11 cellular contexts compared by ENCODE assay signal in genomic region chr12:120101617-120102016, GRCh38. TPM values are rescaled to one million over a fixed set of nuclear protein-coding genes. Genes with fewer than 3 reads are reported as not detected.
DNase-seq lines count a peak whose midpoint lies in the region; ATAC-seq and TF ChIP-seq lines count a peak whose summit lies in the region.
"Had no signal": no experiment of that assay in that cellular context is flagged by ENCODE, and none has a peak within 500 bp of the region (broad histone marks: within the 10 kb centered on the region; RNA-seq: fewer than 3 reads in every experiment).

No MANE protein-coding gene starts in this region.

- no peak overlapping the region for H2AFZ ChIP-seq in Karpas-422 (ENCODE audit: low read length)

- H3K9me2 ChIP-seq in Karpas-422 (replicated peaks; ENCODE audit: insufficient read depth, low read length): no peaks in the 10 kb centered on the region

- H3K36me3 Mint-ChIP-seq in activated naive CD4-positive, alpha-beta T cell treated with anti-CD3 and anti-CD28 coated beads for 36 hours (ENCODE audit: low read depth): peaks cover 18% of the 10 kb centered on the region
- H3K36me3 Mint-ChIP-seq in activated T-helper 17 cell treated with anti-CD3 and anti-CD28 coated beads, Interleukin-2, amount 50 U/mL, for 72 hours (ENCODE audit: low read depth): peaks cover 94% of the 10 kb centered on the region

- H3K4me3 ChIP-seq in tibial artery: no peak overlapping the region
- no peak overlapping the region for H3K4me3 ChIP-seq in foreskin fibroblast (ENCODE audit: low read depth in 1 of 2, low read length in 2 of 2)
- no peak overlapping the region for H3K4me3 ChIP-seq in Karpas-422 (ENCODE audit: low read length)

- no peak overlapping the region for H3K4me2 ChIP-seq in Karpas-422 (ENCODE audit: low read depth, low read length, poor library complexity, severe bottlenecking)

- no peaks in the 10 kb centered on the region for H3K9me3 ChIP-seq in tibial artery
- H3K9me3 ChIP-seq in Karpas-422 (ENCODE audit: low read length): no peaks in the 10 kb centered on the region

- no peak overlapping the region for H3K9ac ChIP-seq in Karpas-422 (ENCODE audit: low read length)

- CTCF ChIA-PET in activated naive CD4-positive, alpha-beta T cell treated with anti-CD3 and anti-CD28 coated beads for 36 hours (lab: Charles Lee): no interaction called here

- peaks cover 63% of the 10 kb centered on the region for H3K79me2 ChIP-seq in Karpas-422 (ENCODE audit: low read length)

- no peak for TF ChIP-seq CTCF in tibial artery (IDR thresholded peaks at IDR 0.05)
- TF ChIP-seq CTCF in foreskin fibroblast (IDR thresholded peaks at IDR 0.05; ENCODE audit: low read depth, low read length): no peak

- peak overlapping the region; percentile 80 for H3K27ac Mint-ChIP-seq in activated naive CD4-positive, alpha-beta T cell treated with anti-CD3 and anti-CD28 coated beads for 36 hours
- H3K27ac Mint-ChIP-seq in activated T-helper 17 cell treated with anti-CD3 and anti-CD28 coated beads, Interleukin-2, amount 50 U/mL, for 72 hours: peak overlapping the region; percentile 91

- H3K27me3 ChIP-seq in tibial artery (no peaks in the 10 kb centered on the region), Karpas-422 (ENCODE audit: low read length) (no peaks in the 10 kb centered on the region)

- peak overlapping the region; percentile 48 to 65 for H3K27ac ChIP-seq in tibial artery
- H3K27ac ChIP-seq in Karpas-422 (ENCODE audit: low read length): no peak overlapping the region
- H3K27ac ChIP-seq: HL-60 had no signal

- ATAC-seq in activated T-helper 17 cell treated with anti-CD3 and anti-CD28 coated beads, Interleukin-2, amount 50 U/mL, for 72 hours (replicated peaks): peak; percentile 10

- H3K4me1 Mint-ChIP-seq in activated naive CD4-positive, alpha-beta T cell treated with anti-CD3 and anti-CD28 coated beads for 36 hours (ENCODE audit: low read depth): peaks cover 2% of the 10 kb centered on the region
- peaks cover 19% of the 10 kb centered on the region for H3K4me1 Mint-ChIP-seq in activated T-helper 17 cell treated with anti-CD3 and anti-CD28 coated beads, Interleukin-2, amount 50 U/mL, for 72 hours

- peaks cover 38% of the 10 kb centered on the region; the same call in 1 of the 2 replicates for H4K20me1 ChIP-seq in Karpas-422 (ENCODE audit: insufficient read depth, low read depth, low read length)

- H3K9me3 Mint-ChIP-seq in activated naive CD4-positive, alpha-beta T cell treated with anti-CD3 and anti-CD28 coated beads for 36 hours: no peaks in the 10 kb centered on the region
- H3K9me3 Mint-ChIP-seq in activated T-helper 17 cell treated with anti-CD3 and anti-CD28 coated beads, Interleukin-2, amount 50 U/mL, for 72 hours: no peaks in the 10 kb centered on the region

- intact Hi-C loops in activated naive CD4-positive, alpha-beta T cell treated with anti-CD3 and anti-CD28 coated beads for 36 hours (cut with micrococcal nuclease): no loop called here
- intact Hi-C loops in tibial artery (cut with DNase I; ENCODE audit: low total_unique reads): no loop called here

- DNase-seq in activated naive CD4-positive, alpha-beta T cell treated with anti-CD3 and anti-CD28 coated beads for 36 hours: no peak
- no peak for DNase-seq in activated naive CD4-positive, alpha-beta T cell treated with anti-CD3 and anti-CD28 coated beads, Interleukin-2, amount 50 U/mL, for 16 hours
- DNase-seq in left kidney (ENCODE audit: low read depth, low spot score) (peak; percentile 48), tibial artery (no peak), foreskin fibroblast (no peak), NOMO-1 (lab: John Stamatoyannopoulos, UW; ENCODE audit: unreplicated experiment in 2 of 2) (no peak), Karpas-422 (no peak)
- DNase-seq: effector memory CD4-positive, alpha-beta T cell; NCI-H146 had no signal

- no peaks in the 10 kb centered on the region for H3K27me3 Mint-ChIP-seq in activated naive CD4-positive, alpha-beta T cell treated with anti-CD3 and anti-CD28 coated beads for 36 hours (ENCODE audit: low read depth)
- H3K27me3 Mint-ChIP-seq in activated T-helper 17 cell treated with anti-CD3 and anti-CD28 coated beads, Interleukin-2, amount 50 U/mL, for 72 hours: no peaks in the 10 kb centered on the region

- H3K4me3 Mint-ChIP-seq in activated naive CD4-positive, alpha-beta T cell treated with anti-CD3 and anti-CD28 coated beads for 36 hours: no peak overlapping the region
- H3K4me3 Mint-ChIP-seq in activated T-helper 17 cell treated with anti-CD3 and anti-CD28 coated beads, Interleukin-2, amount 50 U/mL, for 72 hours: peak overlapping the region; percentile 61

- H3K36me3 ChIP-seq in tibial artery: peaks cover 35 to 79% (median 57%) of the 10 kb centered on the region in 3 donors
- H3K36me3 ChIP-seq in Karpas-422 (ENCODE audit: insufficient read depth, low read length): peaks cover 11% of the 10 kb centered on the region

- H3K4me1 ChIP-seq in tibial artery: peaks cover 0 to 28% (median 25%) of the 10 kb centered on the region in 4 donors
- no peaks in the 10 kb centered on the region for H3K4me1 ChIP-seq in Karpas-422 (ENCODE audit: low read length)

RNA-seq across cellular contexts. Expression of gene RAB35, which starts 14.9 kb away (rescaled TPM):
- 10 to 100 TPM; 41.3 to 45.7 TPM for total RNA-seq in activated naive CD4-positive, alpha-beta T cell treated with anti-CD3 and anti-CD28 coated beads for 36 hours
- 10 to 100 TPM; 43.8 to 76.4 TPM for total RNA-seq in activated T-helper 17 cell treated with anti-CD3 and anti-CD28 coated beads, Interleukin-2, amount 50 U/mL, for 72 hours
- 18.9 and 29.4 TPM in 2 replicates for total RNA-seq in Karpas-422 (2014; rRNA removed; shearing (Covaris generic); ENCODE audit: low replicate concordance)
